20 cellular contexts compared by ENCODE assay signal in genomic region chr7:34207810-34208209, GRCh38.
"Had no signal": no experiment of that assay in that cellular context is flagged by ENCODE, and none has a peak within 500 bp of the region (broad histone marks: within the 10 kb centered on the region; RNA-seq: fewer than 3 reads in every experiment).

No MANE protein-coding gene starts in this region.

- H3K27me3 ChIP-seq: cardiac muscle cell, stomach had no signal

- H3K4me3 Mint-ChIP-seq: activated CD4-positive, alpha-beta T cell treated with anti-CD3 and anti-CD28 coated beads for 36 hours; effector memory CD8-positive, alpha-beta T cell; immature natural killer cell; naive B cell; T-helper 17 cell; WTC11 had no signal

- ATAC-seq: activated CD4-positive, alpha-beta T cell treated with anti-CD3 and anti-CD28 coated beads for 36 hours; activated naive CD4-positive, alpha-beta T cell treated with anti-CD3 and anti-CD28 coated beads, Interleukin-2, amount 50 U/mL, for 72 hours; effector memory CD8-positive, alpha-beta T cell; mucosa of descending colon; T-helper 17 cell; WTC11 had no signal

- H3K4me3 ChIP-seq: cardiac muscle cell, left ventricle myocardium inferior, mucosa of descending colon, stomach had no signal

- H3K27ac Mint-ChIP-seq: activated CD4-positive, alpha-beta T cell treated with anti-CD3 and anti-CD28 coated beads for 36 hours; activated naive CD4-positive, alpha-beta T cell treated with anti-CD3 and anti-CD28 coated beads, Interleukin-2, amount 50 U/mL, for 72 hours; effector memory CD8-positive, alpha-beta T cell; immature natural killer cell; naive B cell; T-helper 17 cell; WTC11 had no signal

- H3K9me3 Mint-ChIP-seq: neural crest cell had no signal

- H3K9me3 ChIP-seq: left ventricle myocardium inferior, mucosa of descending colon had no signal

- H3K36me3 ChIP-seq: cardiac muscle cell, left ventricle myocardium inferior, stomach had no signal

- H3K36me3 Mint-ChIP-seq: activated naive CD4-positive, alpha-beta T cell treated with anti-CD3 and anti-CD28 coated beads, Interleukin-2, amount 50 U/mL, for 72 hours; immature natural killer cell; naive B cell; WTC11 had no signal

- H3K27me3 Mint-ChIP-seq: activated CD4-positive, alpha-beta T cell treated with anti-CD3 and anti-CD28 coated beads for 36 hours; effector memory CD8-positive, alpha-beta T cell; naive B cell had no signal

- DNase-seq: activated CD4-positive, alpha-beta T cell treated with anti-CD3 and anti-CD28 coated beads for 36 hours; activated CD4-positive, alpha-beta T cell treated with anti-CD3 and anti-CD28 coated beads, Interleukin-2, amount 50 U/mL, for 48 hours; activated gamma-delta T cell treated with Interleukin-2 at 50 U/mL for 16 hours; amniotic stem cell; effector memory CD8-positive, alpha-beta T cell; immature natural killer cell; kidney glomerular epithelial cell; left ventricle myocardium inferior; mucosa of descending colon; naive B cell; small intestine; stimulated activated CD4-positive, alpha-beta T cell treated with anti-CD3 and anti-CD28 coated beads, Interleukin-15, amount 100 ng/mL, for 24 hours; stimulated activated CD4-positive, alpha-beta T cell treated with anti-CD3 and anti-CD28 coated beads, Interleukin-4, amount 100 ng/mL, for 1 hour; stomach; T-helper 17 cell; trophoblast cell had no signal

- H3K4me1 Mint-ChIP-seq: activated CD4-positive, alpha-beta T cell treated with anti-CD3 and anti-CD28 coated beads for 36 hours; immature natural killer cell; naive B cell; T-helper 17 cell had no signal

- H3K27ac ChIP-seq: cardiac muscle cell, left ventricle myocardium inferior, stomach had no signal

- H3K4me1 ChIP-seq: left ventricle myocardium inferior, stomach had no signal
